ENCODE assay signal across 8 cellular contexts in genomic region chr10:15168781-15169554, GRCh38. TPM values are rescaled to one million over a fixed set of nuclear protein-coding genes. Genes with fewer than 3 reads are reported as not detected.
DNase-seq lines count a peak whose midpoint lies in the region; ATAC-seq and TF ChIP-seq lines count a peak whose summit lies in the region.

No MANE protein-coding gene starts in this region.

- no peak for TF ChIP-seq CTCF in OCI-LY7 (conservative IDR thresholded peaks at IDR 0.05; ENCODE audit: low read length)

- 23% methylated on average over 29 of the region's 45 CpGs for WGBS in HUES64
- WGBS in esophagus, 2 donors, result 11 to 14% methylated on average over 23 to 38 of the region's 45 CpGs

- H3K9me2 ChIP-seq in OCI-LY7 (ENCODE audit: insufficient read depth, low read length), result no peaks in the 10 kb centered on the region

- peaks cover 6% of the 10 kb centered on the region; the same call in 1 of the 2 replicates for H3K27me3 ChIP-seq in HUES64 (ENCODE audit: insufficient read depth, low read length)
- no peaks in the 10 kb centered on the region for H3K27me3 ChIP-seq in esophagus (ENCODE audit: control insufficient read depth in 1 of 2, insufficient read depth in 2 of 2, low read length in 2 of 2)

- peaks cover 23% of the 10 kb centered on the region for H3K4me1 ChIP-seq in HUES64 (ENCODE audit: insufficient read depth, low read length)
- no peaks in the 10 kb centered on the region for H3K4me1 ChIP-seq in OCI-LY7 (ENCODE audit: insufficient read depth, low read length, poor library complexity, severe bottlenecking)
- peaks cover 0 to 2% of the 10 kb centered on the region in 2 donors for H3K4me1 ChIP-seq in esophagus (ENCODE audit: control insufficient read depth in 2 of 2, insufficient read depth in 2 of 2, low read length in 1 of 2)

- H2AFZ ChIP-seq in OCI-LY7 (ENCODE audit: low read length), result no peak overlapping the region

- H3K27me3 Mint-ChIP-seq in activated T-cell treated with anti-CD3 and anti-CD28 coated beads, Interleukin-2, amount 50 U/mL, for 4 hours (ENCODE audit: low read depth), result no peaks in the 10 kb centered on the region
- peaks cover 0 to 4% (median 0%) of the 10 kb centered on the region in 3 donors for H3K27me3 Mint-ChIP-seq in naive B cell

- POLR2A ChIA-PET in OCI-LY7 (lab: Charles Lee), result interaction anchor here (0.5 to 1.5 kb wide), 3 partner anchors 34 to 70 kb away, joined by 3 to 6 read pairs (median 3); no protein-coding TSS in a partner anchor

- DNase-seq in Caki2 (ENCODE audit: low read depth) (peak; percentile 56), OCI-LY7 (ENCODE audit: low spot score) (peak; percentile 93), naive B cell (peak; percentile 88)
- DNase-seq in activated T-cell treated with anti-CD3 and anti-CD28 coated beads, Interleukin-2, amount 50 U/mL, for 4 hours, result peak; percentile 97
- DNase-seq in stimulated activated CD8-positive, alpha-beta memory T cell treated with anti-CD3 and anti-CD28 coated beads, Interleukin-7, amount 100 ng/mL, for 1 hour (ENCODE audit: low read depth in 2 of 2), result peak; percentile 92 to 95

- H3K27ac Mint-ChIP-seq in naive B cell, result peak overlapping the region in 4 of 6 donors; percentile 54 to 86 (median 70)

- BruUV-seq in OCI-LY7 (replicated peaks; lab: Mats Ljungman, UMichigan), result no TSS peak

- intact Hi-C loops in OCI-LY7 (cut with micrococcal nuclease; ENCODE audit: unreplicated experiment), result loop anchor here (5.0 kb wide), 1 partner anchor 82 kb away; the partner anchor contains the start of gene ACBD7

- H3K27ac ChIP-seq in HUES64 (ENCODE audit: low read depth, low read length) (no peak overlapping the region), OCI-LY7 (ENCODE audit: low read depth, low read length, poor library complexity, severe bottlenecking) (no peak overlapping the region), esophagus (ENCODE audit: low read depth in 2 of 2, low read length in 1 of 2) (peak overlapping the region; percentile 43 to 48)

- H3K4me1 Mint-ChIP-seq in activated T-cell treated with anti-CD3 and anti-CD28 coated beads, Interleukin-2, amount 50 U/mL, for 4 hours (ENCODE audit: low read depth), result peaks cover 65% of the 10 kb centered on the region
- H3K4me1 Mint-ChIP-seq in naive B cell, result peaks cover 21 to 26% (median 24%) of the 10 kb centered on the region in 3 donors

- H4K20me1 ChIP-seq in OCI-LY7 (ENCODE audit: insufficient read depth, low read length), result no peaks in the 10 kb centered on the region

- H3K9me3 ChIP-seq in HUES64 (ENCODE audit: insufficient read depth, low read depth, low read length) (no peaks in the 10 kb centered on the region), OCI-LY7 (ENCODE audit: low read length) (no peaks in the 10 kb centered on the region), esophagus (ENCODE audit: control insufficient read depth in 2 of 2, insufficient read depth in 1 of 2, low read depth in 1 of 2, low read length in 1 of 2) (no peaks in the 10 kb centered on the region)

- no peaks in the 10 kb centered on the region for H3K79me2 ChIP-seq in OCI-LY7 (ENCODE audit: insufficient read depth, low read depth, low read length)

- ATAC-seq in GM21515 (IDR thresholded peaks at IDR 0.05; ENCODE audit: unreplicated experiment) (peak; percentile 40), naive B cell (ENCODE audit: low read depth in 2 of 2) (peak; percentile 52 to 62)
- peak; percentile 68 to 72 for ATAC-seq in activated T-cell treated with anti-CD3 and anti-CD28 coated beads, Interleukin-2, amount 50 U/mL, for 4 hours

- H3K4me3 ChIP-seq in HUES64 (ENCODE audit: low read length), result peak overlapping the region; percentile 37
- H3K4me3 ChIP-seq in OCI-LY7 (ENCODE audit: low read depth, low read length, poor library complexity, severe bottlenecking), result peak overlapping the region; percentile 51
- no peak overlapping the region for H3K4me3 ChIP-seq in esophagus (ENCODE audit: low read depth in 1 of 2, low read length in 2 of 2)

- no peak overlapping the region for H3K9ac ChIP-seq in HUES64 (ENCODE audit: low read depth, low read length)

- in situ Hi-C loops in Caki2 (cut with HindIII; ENCODE audit: low pct_unique_long_range_greater_than_20kb, low sequenced_read_pairs), result no loop called here

- H3K9me3 Mint-ChIP-seq in activated T-cell treated with anti-CD3 and anti-CD28 coated beads, Interleukin-2, amount 50 U/mL, for 4 hours, result no peaks in the 10 kb centered on the region
- no peaks in the 10 kb centered on the region for H3K9me3 Mint-ChIP-seq in naive B cell

- peak overlapping the region; percentile 73 for H3K4me3 Mint-ChIP-seq in activated T-cell treated with anti-CD3 and anti-CD28 coated beads, Interleukin-2, amount 50 U/mL, for 4 hours
- peak overlapping the region in 7 of 8 donors; percentile 60 to 88 (median 73) for H3K4me3 Mint-ChIP-seq in naive B cell

- H3K36me3 Mint-ChIP-seq in activated T-cell treated with anti-CD3 and anti-CD28 coated beads, Interleukin-2, amount 50 U/mL, for 4 hours (ENCODE audit: insufficient read depth), result no peaks in the 10 kb centered on the region
- H3K36me3 Mint-ChIP-seq in naive B cell, result no peaks in the 10 kb centered on the region

- no peaks in the 10 kb centered on the region for H3K36me3 ChIP-seq in HUES64 (ENCODE audit: insufficient read depth, low read length)
- no peaks in the 10 kb centered on the region for H3K36me3 ChIP-seq in OCI-LY7 (ENCODE audit: insufficient read depth, low read length)
- no peaks in the 10 kb centered on the region for H3K36me3 ChIP-seq in esophagus (ENCODE audit: control insufficient read depth in 2 of 2, insufficient read depth in 2 of 2, low read length in 1 of 2)

- CTCF ChIA-PET in OCI-LY7 (lab: Charles Lee; ENCODE audit: unreplicated experiment), result interaction anchor here (0.6 kb wide), 1 partner anchor 1442 kb away, joined by 8 read pairs; no protein-coding TSS in a partner anchor

- H3K4me2 ChIP-seq in OCI-LY7 (ENCODE audit: low read length), result peak overlapping the region; percentile 64

RNA-seq across cellular contexts. Expression of gene NMT2, which starts 0.5 kb away (rescaled TPM):
- 22.8 and 36.0 TPM in 2 replicates for total RNA-seq in Caki2 (2014; rRNA removed; shearing (Covaris generic); ENCODE audit: low replicate concordance)
- polyA plus RNA-seq in HUES64 (2013, experiment 1 of 2), result 10.7 TPM
- 15.3 TPM for polyA plus RNA-seq in HUES64 (2013, experiment 2 of 2)
- 0.10 and 0.82 TPM in 2 replicates for total RNA-seq in OCI-LY7 (2014; rRNA removed; shearing (Covaris generic))
- total RNA-seq in OCI-LY7 (2022), result 0.72 and 1.0 TPM in 2 replicates
- total RNA-seq in activated T-cell treated with anti-CD3 and anti-CD28 coated beads, Interleukin-2, amount 50 U/mL, for 4 hours, result 1 to 10 TPM; 6.9 to 7.6 (median 6.9) TPM
- polyA plus RNA-seq in esophagus (1 to 10 TPM; 3.6 to 4.0 TPM), naive B cell (ENCODE audit: low read depth in 6 of 6) (1 to 10 TPM; 3.7 to 7.3 (median 5.4) TPM)

Comparison
In these comparisons a context has a peak if more than half of its experiments do, and no peak if none do; other contexts are left out.
1. H3K27ac ChIP-seq: peak in esophagus (2 of 2); none in HUES64 (single experiment) and OCI-LY7 (single experiment).
2. H3K4me3 ChIP-seq: peak in HUES64 (single experiment) and OCI-LY7 (single experiment); none in esophagus (0 of 2).
3. Peak in every context shown above with its lines, with median percentiles within 50 percentile points of each other: DNase-seq and ATAC-seq.